In the genomic region with DNA sequence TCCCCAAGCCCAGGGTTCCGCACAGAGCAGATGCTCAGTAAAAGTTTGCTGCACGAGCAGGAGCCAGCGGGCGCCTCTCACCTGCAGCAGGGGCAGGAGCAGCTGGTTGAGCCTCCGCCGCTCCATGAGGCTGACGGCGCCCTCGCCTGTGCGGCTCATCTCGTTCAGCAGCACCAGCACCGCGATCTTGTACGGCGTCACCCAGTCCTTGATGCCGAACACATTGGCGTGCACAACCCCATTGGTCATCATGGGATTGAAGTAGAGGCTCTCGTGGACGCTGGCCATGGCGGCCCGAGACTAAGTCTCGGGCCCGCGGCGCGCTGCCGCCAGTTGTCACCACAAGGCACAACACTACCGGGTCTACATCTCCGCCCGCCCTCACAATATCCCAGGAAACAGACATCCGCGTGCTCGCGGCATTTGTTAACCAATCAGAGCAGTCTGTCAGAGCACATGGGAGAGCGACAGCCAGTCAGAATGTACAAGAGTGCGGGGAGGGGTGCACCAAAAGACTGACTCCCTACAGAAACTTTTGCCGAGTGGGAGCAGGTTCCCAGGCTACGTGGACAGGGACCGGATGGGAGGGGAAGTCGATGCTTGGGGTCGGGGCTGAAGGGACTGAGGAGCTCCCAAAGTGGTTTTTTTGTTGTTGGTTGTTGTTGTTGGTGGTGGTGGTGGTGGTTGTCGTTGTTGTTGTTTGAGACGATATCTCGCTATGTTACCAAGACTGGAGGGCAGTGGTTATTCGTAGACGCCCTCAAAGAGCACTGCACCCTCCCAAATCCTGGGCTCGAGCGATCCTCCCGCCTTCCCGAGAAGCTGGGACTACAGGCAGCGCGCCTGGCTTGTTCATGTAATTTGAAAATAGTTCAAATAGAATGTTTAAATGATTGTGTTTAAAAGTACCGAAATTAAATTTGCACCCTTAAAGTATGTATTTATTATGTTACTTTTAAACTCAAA, we compare ENCODE assay signal across 1 cellular context.
TF ChIP-seq lines count a peak whose summit lies in the region.

A gene with protein sequence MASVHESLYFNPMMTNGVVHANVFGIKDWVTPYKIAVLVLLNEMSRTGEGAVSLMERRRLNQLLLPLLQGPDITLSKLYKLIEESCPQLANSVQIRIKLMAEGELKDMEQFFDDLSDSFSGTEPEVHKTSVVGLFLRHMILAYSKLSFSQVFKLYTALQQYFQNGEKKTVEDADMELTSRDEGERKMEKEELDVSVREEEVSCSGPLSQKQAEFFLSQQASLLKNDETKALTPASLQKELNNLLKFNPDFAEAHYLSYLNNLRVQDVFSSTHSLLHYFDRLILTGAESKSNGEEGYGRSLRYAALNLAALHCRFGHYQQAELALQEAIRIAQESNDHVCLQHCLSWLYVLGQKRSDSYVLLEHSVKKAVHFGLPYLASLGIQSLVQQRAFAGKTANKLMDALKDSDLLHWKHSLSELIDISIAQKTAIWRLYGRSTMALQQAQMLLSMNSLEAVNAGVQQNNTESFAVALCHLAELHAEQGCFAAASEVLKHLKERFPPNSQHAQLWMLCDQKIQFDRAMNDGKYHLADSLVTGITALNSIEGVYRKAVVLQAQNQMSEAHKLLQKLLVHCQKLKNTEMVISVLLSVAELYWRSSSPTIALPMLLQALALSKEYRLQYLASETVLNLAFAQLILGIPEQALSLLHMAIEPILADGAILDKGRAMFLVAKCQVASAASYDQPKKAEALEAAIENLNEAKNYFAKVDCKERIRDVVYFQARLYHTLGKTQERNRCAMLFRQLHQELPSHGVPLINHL (minus strand): TSS at position 359 of the 966 bp plus-strand sequence. CDS start 71 bp downstream, at position 288.

TF ChIP-seq in HepG2, 621 proteins besides CTCF, POLR2A, EP300 and RAD21 (continued from another document and continues in another):
- TF ChIP-seq, protein P1, sequence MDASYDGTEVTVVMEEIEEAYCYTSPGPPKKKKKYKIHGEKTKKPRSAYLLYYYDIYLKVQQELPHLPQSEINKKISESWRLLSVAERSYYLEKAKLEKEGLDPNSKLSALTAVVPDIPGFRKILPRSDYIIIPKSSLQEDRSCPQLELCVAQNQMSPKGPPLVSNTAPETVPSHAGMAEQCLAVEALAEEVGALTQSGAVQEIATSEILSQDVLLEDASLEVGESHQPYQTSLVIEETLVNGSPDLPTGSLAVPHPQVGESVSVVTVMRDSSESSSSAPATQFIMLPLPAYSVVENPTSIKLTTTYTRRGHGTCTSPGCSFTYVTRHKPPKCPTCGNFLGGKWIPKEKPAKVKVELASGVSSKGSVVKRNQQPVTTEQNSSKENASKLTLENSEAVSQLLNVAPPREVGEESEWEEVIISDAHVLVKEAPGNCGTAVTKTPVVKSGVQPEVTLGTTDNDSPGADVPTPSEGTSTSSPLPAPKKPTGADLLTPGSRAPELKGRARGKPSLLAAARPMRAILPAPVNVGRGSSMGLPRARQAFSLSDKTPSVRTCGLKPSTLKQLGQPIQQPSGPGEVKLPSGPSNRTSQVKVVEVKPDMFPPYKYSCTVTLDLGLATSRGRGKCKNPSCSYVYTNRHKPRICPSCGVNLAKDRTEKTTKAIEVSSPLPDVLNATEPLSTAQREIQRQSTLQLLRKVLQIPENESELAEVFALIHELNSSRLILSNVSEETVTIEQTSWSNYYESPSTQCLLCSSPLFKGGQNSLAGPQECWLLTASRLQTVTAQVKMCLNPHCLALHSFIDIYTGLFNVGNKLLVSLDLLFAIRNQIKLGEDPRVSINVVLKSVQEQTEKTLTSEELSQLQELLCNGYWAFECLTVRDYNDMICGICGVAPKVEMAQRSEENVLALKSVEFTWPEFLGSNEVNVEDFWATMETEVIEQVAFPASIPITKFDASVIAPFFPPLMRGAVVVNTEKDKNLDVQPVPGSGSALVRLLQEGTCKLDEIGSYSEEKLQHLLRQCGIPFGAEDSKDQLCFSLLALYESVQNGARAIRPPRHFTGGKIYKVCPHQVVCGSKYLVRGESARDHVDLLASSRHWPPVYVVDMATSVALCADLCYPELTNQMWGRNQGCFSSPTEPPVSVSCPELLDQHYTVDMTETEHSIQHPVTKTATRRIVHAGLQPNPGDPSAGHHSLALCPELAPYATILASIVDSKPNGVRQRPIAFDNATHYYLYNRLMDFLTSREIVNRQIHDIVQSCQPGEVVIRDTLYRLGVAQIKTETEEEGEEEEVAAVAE (CRISPR knock-in tag; IDR thresholded peaks at IDR 0.05; ENCODE audit: borderline replicate concordance): peak; percentile 99
- TF ChIP-seq RBM39 (IDR thresholded peaks at IDR 0.05; ENCODE audit: low read depth, low read length, poor library complexity, severe bottlenecking) (peak; percentile 85), YY1 (IDR thresholded peaks at IDR 0.05; ENCODE audit: insufficient read depth, insufficient replicate concordance, low read depth, low read length) (peak; percentile 78), ZNF367 (CRISPR knock-in tag; IDR thresholded peaks at IDR 0.05; ENCODE audit: borderline replicate concordance) (no peak), ZFP36L1 (CRISPR knock-in tag; IDR thresholded peaks at IDR 0.05) (0 out of 2 replicates have a peak, but pooled peaks have one; percentile 62), NKX3-1 (CRISPR knock-in tag; IDR thresholded peaks at IDR 0.05) (no peak; the same call in 1 of the 2 replicates), ZNF329 (CRISPR knock-in tag; IDR thresholded peaks at IDR 0.05; ENCODE audit: low read depth) (no peak), KDM5A (IDR thresholded peaks at IDR 0.05; ENCODE audit: borderline replicate concordance, low read length) (peak; percentile 93), ZNF558 (CRISPR knock-in tag; IDR thresholded peaks at IDR 0.05; ENCODE audit: borderline replicate concordance) (peak; percentile 60; the same call in 1 of the 2 replicates), FOXC1 (CRISPR knock-in tag; IDR thresholded peaks at IDR 0.05; ENCODE audit: borderline replicate concordance) (no peak), ZNF225 (CRISPR knock-in tag; IDR thresholded peaks at IDR 0.05) (peak; percentile 23; the same call in 1 of the 2 replicates), ZFP41 (CRISPR knock-in tag; IDR thresholded peaks at IDR 0.05; ENCODE audit: borderline replicate concordance) (no peak), CREM (IDR thresholded peaks at IDR 0.05) (peak; percentile 95), CREM (CRISPR knock-in tag; IDR thresholded peaks at IDR 0.05) (peak; percentile 55), ZNF746 (CRISPR knock-in tag; IDR thresholded peaks at IDR 0.05) (no peak), ZSCAN25 (CRISPR knock-in tag; IDR thresholded peaks at IDR 0.05) (peak; percentile 76), ATM (IDR thresholded peaks at IDR 0.05; ENCODE audit: borderline replicate concordance) (no peak)
- TF ChIP-seq, protein P2, sequence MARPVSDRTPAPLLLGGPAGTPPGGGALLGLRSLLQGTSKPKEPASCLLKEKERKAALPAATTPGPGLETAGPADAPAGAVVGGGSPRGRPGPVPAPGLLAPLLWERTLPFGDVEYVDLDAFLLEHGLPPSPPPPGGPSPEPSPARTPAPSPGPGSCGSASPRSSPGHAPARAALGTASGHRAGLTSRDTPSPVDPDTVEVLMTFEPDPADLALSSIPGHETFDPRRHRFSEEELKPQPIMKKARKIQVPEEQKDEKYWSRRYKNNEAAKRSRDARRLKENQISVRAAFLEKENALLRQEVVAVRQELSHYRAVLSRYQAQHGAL (CRISPR knock-in tag; IDR thresholded peaks at IDR 0.05; ENCODE audit: not compliant biosample characterization): no peak
- TF ChIP-seq, protein P3, sequence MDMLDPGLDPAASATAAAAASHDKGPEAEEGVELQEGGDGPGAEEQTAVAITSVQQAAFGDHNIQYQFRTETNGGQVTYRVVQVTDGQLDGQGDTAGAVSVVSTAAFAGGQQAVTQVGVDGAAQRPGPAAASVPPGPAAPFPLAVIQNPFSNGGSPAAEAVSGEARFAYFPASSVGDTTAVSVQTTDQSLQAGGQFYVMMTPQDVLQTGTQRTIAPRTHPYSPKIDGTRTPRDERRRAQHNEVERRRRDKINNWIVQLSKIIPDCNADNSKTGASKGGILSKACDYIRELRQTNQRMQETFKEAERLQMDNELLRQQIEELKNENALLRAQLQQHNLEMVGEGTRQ (IDR thresholded peaks at IDR 0.05; ENCODE audit: low read depth, low read length): peak; percentile 94
- TF ChIP-seq, protein P3 (CRISPR knock-in tag; IDR thresholded peaks at IDR 0.05; ENCODE audit: borderline replicate concordance): peak; percentile 98; the same call in 1 of the 2 replicates
- TF ChIP-seq, protein P4, sequence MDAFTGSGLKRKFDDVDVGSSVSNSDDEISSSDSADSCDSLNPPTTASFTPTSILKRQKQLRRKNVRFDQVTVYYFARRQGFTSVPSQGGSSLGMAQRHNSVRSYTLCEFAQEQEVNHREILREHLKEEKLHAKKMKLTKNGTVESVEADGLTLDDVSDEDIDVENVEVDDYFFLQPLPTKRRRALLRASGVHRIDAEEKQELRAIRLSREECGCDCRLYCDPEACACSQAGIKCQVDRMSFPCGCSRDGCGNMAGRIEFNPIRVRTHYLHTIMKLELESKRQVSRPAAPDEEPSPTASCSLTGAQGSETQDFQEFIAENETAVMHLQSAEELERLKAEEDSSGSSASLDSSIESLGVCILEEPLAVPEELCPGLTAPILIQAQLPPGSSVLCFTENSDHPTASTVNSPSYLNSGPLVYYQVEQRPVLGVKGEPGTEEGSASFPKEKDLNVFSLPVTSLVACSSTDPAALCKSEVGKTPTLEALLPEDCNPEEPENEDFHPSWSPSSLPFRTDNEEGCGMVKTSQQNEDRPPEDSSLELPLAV (CRISPR knock-in tag; conservative IDR thresholded peaks at IDR 0.05; ENCODE audit: low read depth): no peak
- TF ChIP-seq, protein P5, sequence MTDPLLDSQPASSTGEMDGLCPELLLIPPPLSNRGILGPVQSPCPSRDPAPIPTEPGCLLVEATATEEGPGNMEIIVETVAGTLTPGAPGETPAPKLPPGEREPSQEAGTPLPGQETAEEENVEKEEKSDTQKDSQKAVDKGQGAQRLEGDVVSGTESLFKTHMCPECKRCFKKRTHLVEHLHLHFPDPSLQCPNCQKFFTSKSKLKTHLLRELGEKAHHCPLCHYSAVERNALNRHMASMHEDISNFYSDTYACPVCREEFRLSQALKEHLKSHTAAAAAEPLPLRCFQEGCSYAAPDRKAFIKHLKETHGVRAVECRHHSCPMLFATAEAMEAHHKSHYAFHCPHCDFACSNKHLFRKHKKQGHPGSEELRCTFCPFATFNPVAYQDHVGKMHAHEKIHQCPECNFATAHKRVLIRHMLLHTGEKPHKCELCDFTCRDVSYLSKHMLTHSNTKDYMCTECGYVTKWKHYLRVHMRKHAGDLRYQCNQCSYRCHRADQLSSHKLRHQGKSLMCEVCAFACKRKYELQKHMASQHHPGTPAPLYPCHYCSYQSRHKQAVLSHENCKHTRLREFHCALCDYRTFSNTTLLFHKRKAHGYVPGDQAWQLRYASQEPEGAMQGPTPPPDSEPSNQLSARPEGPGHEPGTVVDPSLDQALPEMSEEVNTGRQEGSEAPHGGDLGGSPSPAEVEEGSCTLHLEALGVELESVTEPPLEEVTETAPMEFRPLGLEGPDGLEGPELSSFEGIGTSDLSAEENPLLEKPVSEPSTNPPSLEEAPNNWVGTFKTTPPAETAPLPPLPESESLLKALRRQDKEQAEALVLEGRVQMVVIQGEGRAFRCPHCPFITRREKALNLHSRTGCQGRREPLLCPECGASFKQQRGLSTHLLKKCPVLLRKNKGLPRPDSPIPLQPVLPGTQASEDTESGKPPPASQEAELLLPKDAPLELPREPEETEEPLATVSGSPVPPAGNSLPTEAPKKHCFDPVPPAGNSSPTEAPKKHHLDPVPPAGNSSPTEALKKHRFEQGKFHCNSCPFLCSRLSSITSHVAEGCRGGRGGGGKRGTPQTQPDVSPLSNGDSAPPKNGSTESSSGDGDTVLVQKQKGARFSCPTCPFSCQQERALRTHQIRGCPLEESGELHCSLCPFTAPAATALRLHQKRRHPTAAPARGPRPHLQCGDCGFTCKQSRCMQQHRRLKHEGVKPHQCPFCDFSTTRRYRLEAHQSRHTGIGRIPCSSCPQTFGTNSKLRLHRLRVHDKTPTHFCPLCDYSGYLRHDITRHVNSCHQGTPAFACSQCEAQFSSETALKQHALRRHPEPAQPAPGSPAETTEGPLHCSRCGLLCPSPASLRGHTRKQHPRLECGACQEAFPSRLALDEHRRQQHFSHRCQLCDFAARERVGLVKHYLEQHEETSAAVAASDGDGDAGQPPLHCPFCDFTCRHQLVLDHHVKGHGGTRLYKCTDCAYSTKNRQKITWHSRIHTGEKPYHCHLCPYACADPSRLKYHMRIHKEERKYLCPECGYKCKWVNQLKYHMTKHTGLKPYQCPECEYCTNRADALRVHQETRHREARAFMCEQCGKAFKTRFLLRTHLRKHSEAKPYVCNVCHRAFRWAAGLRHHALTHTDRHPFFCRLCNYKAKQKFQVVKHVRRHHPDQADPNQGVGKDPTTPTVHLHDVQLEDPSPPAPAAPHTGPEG (CRISPR knock-in tag; IDR thresholded peaks at IDR 0.05): peak; percentile 68; the same call in 1 of the 2 replicates
- TF ChIP-seq, protein P6, sequence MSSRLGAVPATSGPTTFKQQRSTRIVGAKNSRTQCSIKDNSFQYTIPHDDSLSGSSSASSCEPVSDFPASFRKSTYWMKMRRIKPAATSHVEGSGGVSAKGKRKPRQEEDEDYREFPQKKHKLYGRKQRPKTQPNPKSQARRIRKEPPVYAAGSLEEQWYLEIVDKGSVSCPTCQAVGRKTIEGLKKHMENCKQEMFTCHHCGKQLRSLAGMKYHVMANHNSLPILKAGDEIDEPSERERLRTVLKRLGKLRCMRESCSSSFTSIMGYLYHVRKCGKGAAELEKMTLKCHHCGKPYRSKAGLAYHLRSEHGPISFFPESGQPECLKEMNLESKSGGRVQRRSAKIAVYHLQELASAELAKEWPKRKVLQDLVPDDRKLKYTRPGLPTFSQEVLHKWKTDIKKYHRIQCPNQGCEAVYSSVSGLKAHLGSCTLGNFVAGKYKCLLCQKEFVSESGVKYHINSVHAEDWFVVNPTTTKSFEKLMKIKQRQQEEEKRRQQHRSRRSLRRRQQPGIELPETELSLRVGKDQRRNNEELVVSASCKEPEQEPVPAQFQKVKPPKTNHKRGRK (CRISPR knock-in tag; IDR thresholded peaks at IDR 0.05): 0 out of 2 replicates have a peak, but pooled peaks have one; percentile 46
